In genomic region chr6:167898673-167899311, GRCh38 we compare ENCODE assay signal across 8 cellular contexts.
A peak's percentile ranks its signal among the peaks of the same experiment; 100 is the strongest.
DNase-seq lines count a peak whose midpoint lies in the region; ATAC-seq and TF ChIP-seq lines count a peak whose summit lies in the region.

No MANE protein-coding gene starts in this region.

- intact Hi-C loops in CD14-positive monocyte (cut with micrococcal nuclease) (no loop called here), vagina (cut with DNase I) (loop anchor here (10.0 kb wide), 1 partner anchor 414 kb away; no protein-coding TSS in a partner anchor)

- H3K36me3 ChIP-seq in kidney epithelial cell (ENCODE audit: control insufficient read depth, insufficient read depth, low read length) (peaks cover 1% of the 10 kb centered on the region), vagina (peaks cover 0 to 4% of the 10 kb centered on the region in 2 donors)

- peaks cover 0 to 1% (median 0%) of the 10 kb centered on the region in 3 donors for H3K27me3 Mint-ChIP-seq in CD14-positive monocyte (ENCODE audit: low read depth in 3 of 3)

- TF ChIP-seq POLR2A in vagina (IDR thresholded peaks at IDR 0.05) = no peak

- no peaks in the 10 kb centered on the region for H3K4me1 Mint-ChIP-seq in CD14-positive monocyte

- in situ Hi-C loops in astrocyte of the cerebellum (cut with HindIII; ENCODE audit: low sequenced_read_pairs) = loop anchor here (10.0 kb wide), 1 partner anchor 404 kb away; no protein-coding TSS in a partner anchor

- H3K36me3 Mint-ChIP-seq in CD14-positive monocyte = no peaks in the 10 kb centered on the region

- peak overlapping the region in 1 of 7 donors; percentile 32 for H3K27ac Mint-ChIP-seq in CD14-positive monocyte

- no peaks in the 10 kb centered on the region for H3K9me3 ChIP-seq in vagina

- DNase-seq in CD14-positive monocyte (ENCODE audit: low spot score) (no peak), GM20000 (ENCODE audit: low spot score) (peak; percentile 21), NCI-H2029 treated with DMSO at 0.1 percent for 48 hours (lab: John Stamatoyannopoulos, UW) (peak; percentile 58), astrocyte of the cerebellum (ENCODE audit: low read depth) (peak; percentile 22), kidney epithelial cell (ENCODE audit: low read depth) (no peak), vagina (ENCODE audit: extremely low spot score in 2 of 2) (no peak), C1 segment of cervical spinal cord (lab: John Stamatoyannopoulos, UW) (no peak)

- H3K4me1 ChIP-seq in vagina = no peaks in the 10 kb centered on the region

- ATAC-seq in GM19328 (IDR thresholded peaks at IDR 0.05; ENCODE audit: unreplicated experiment) = no peak

- H3K4me3 ChIP-seq in astrocyte of the cerebellum (ENCODE audit: low read depth, low read length) = no peak overlapping the region
- H3K4me3 ChIP-seq in kidney epithelial cell (ENCODE audit: low read depth, low read length) = no peak overlapping the region
- no peak overlapping the region for H3K4me3 ChIP-seq in vagina

- TF ChIP-seq CTCF in CD14-positive monocyte (IDR thresholded peaks at IDR 0.05) (peak; percentile 39), GM20000 (IDR thresholded peaks at IDR 0.05; ENCODE audit: extremely low read depth, missing control alignments) (peak; percentile 13), astrocyte of the cerebellum (IDR thresholded peaks at IDR 0.05; ENCODE audit: low read depth, low read length, missing control alignments) (peak; percentile 62), kidney epithelial cell (IDR thresholded peaks at IDR 0.05; ENCODE audit: insufficient read depth, low read length, poor library complexity, severe bottlenecking) (peak; percentile 57), vagina (IDR thresholded peaks at IDR 0.05) (peak in 2 of 3 experiments; percentile 60 to 72)

- H3K4me3 Mint-ChIP-seq in CD14-positive monocyte = no peak overlapping the region

- H3K9me3 Mint-ChIP-seq in CD14-positive monocyte = peaks cover 0 to 2% (median 0%) of the 10 kb centered on the region in 7 donors

- H3K27ac ChIP-seq in vagina = no peak overlapping the region

- H3K27me3 ChIP-seq in kidney epithelial cell (ENCODE audit: control insufficient read depth, insufficient read depth, low read length) (no peaks in the 10 kb centered on the region), vagina (no peaks in the 10 kb centered on the region)

Comparison
In these comparisons a context has a peak if more than half of its experiments do, and no peak if none do; other contexts are left out.
1. DNase-seq: peak in GM20000 (single experiment), NCI-H2029 treated with DMSO at 0.1 percent for 48 hours (single experiment) and astrocyte of the cerebellum (single experiment); none in CD14-positive monocyte (single experiment), kidney epithelial cell (single experiment), vagina (0 of 2) and C1 segment of cervical spinal cord (0 of 14).
2. CTCF ChIP-seq: peak in every context shown above with its lines; median percentile 66 in vagina; 62 in astrocyte of the cerebellum; 57 in kidney epithelial cell; 39 in CD14-positive monocyte; 13 in GM20000.